In genomic region chr6:160767019-160767646, GRCh38 we compare ENCODE assay signal across 8 cellular contexts.
DNase-seq lines count a peak whose midpoint lies in the region; ATAC-seq and TF ChIP-seq lines count a peak whose summit lies in the region.

No MANE protein-coding gene starts in this region.

- H3K79me2 ChIP-seq in GM23338 (replicated peaks; ENCODE audit: insufficient read depth), result no peaks in the 10 kb centered on the region

- ATAC-seq in GM23338, result peak; percentile 93
- peak; percentile 81 for ATAC-seq in activated B cell treated with CpG ODN at 0.5 μM for 24 hours (ENCODE audit: low read depth)

- intact Hi-C loops in activated B cell treated with CpG ODN at 0.5 μM for 24 hours (cut with micrococcal nuclease), result loop anchor here (1.0 to 5.0 kb wide), 4 partner anchors 16 to 905 kb away; no protein-coding TSS in a partner anchor

- H3K27me3 Mint-ChIP-seq in GM23338 (ENCODE audit: insufficient read depth, low read depth, poor library complexity), result peaks cover 8% of the 10 kb centered on the region
- H3K27me3 Mint-ChIP-seq in activated B cell treated with CpG ODN at 0.5 μM for 24 hours, result peaks cover 36% of the 10 kb centered on the region

- H3K4me1 ChIP-seq in GM23338 (ENCODE audit: insufficient read depth), result peaks cover 3% of the 10 kb centered on the region; the same call in 1 of the 2 replicates

- peak; percentile 88 to 89 for TF ChIP-seq CTCF in GM23338 (conservative IDR thresholded peaks at IDR 0.05; ENCODE audit: low read depth in 2 of 2)
- TF ChIP-seq CTCF in LNCaP clone FGC (IDR thresholded peaks at IDR 0.05; ENCODE audit: control insufficient read depth, extremely low read depth, insufficient read depth), result peak; percentile 60
- TF ChIP-seq CTCF in activated B cell treated with CpG ODN at 0.5 μM for 24 hours (IDR thresholded peaks at IDR 0.05), result peak; percentile 48

- peaks cover 12% of the 10 kb centered on the region for H3K27me3 ChIP-seq in GM23338 (ENCODE audit: insufficient read depth)

- H3K4me1 Mint-ChIP-seq in GM23338, result peaks cover 3% of the 10 kb centered on the region; the same call in 1 of the 3 replicates
- peaks cover 8% of the 10 kb centered on the region for H3K4me1 Mint-ChIP-seq in activated B cell treated with CpG ODN at 0.5 μM for 24 hours

- H3K27ac ChIP-seq in GM23338 (ENCODE audit: low read depth), result no peak overlapping the region

- POLR2A ChIA-PET in activated B cell treated with CpG ODN at 0.5 μM for 24 hours (lab: Charles Lee), result no interaction called here

- H3F3A ChIP-seq in GM23338 (replicated peaks; ENCODE audit: low read depth), result no peaks in the 10 kb centered on the region

- peak overlapping the region; percentile 98 for H2AFZ ChIP-seq in GM23338

- H3K36me3 Mint-ChIP-seq in GM23338 (ENCODE audit: low read depth) (no peaks in the 10 kb centered on the region), activated B cell treated with CpG ODN at 0.5 μM for 24 hours (ENCODE audit: low read depth) (no peaks in the 10 kb centered on the region)

- peak overlapping the region; percentile 76 for H3K4me3 ChIP-seq in GM23338
- no peak overlapping the region for H3K4me3 ChIP-seq in LNCaP clone FGC (ENCODE audit: low read depth, low read length)

- H3K9me3 Mint-ChIP-seq in GM23338 (peaks cover 6% of the 10 kb centered on the region; the same call in 2 of the 3 replicates), activated B cell treated with CpG ODN at 0.5 μM for 24 hours (peaks cover 5% of the 10 kb centered on the region)

- CTCF ChIA-PET in activated B cell treated with CpG ODN at 0.5 μM for 24 hours (lab: Charles Lee), result interaction anchor here (1.2 to 1.7 kb wide), 3 partner anchors 12 to 34 kb away, joined by 3 to 7 read pairs (median 4); no protein-coding TSS in a partner anchor

- H4K20me1 ChIP-seq in GM23338 (replicated peaks; ENCODE audit: insufficient read depth), result no peaks in the 10 kb centered on the region

- peak overlapping the region; percentile 90 for H3K4me2 ChIP-seq in GM23338

- DNase-seq in ELR (ENCODE audit: low read depth) (peak; percentile 1), GM23338 (ENCODE audit: low spot score) (peak; percentile 87), LNCaP clone FGC (ENCODE audit: low read depth) (peak; percentile 15), activated B cell treated with CpG ODN at 0.5 μM for 24 hours (peak; percentile 44), cerebellar cortex (ENCODE audit: low spot score) (peak; percentile 31), kidney tubule cell (ENCODE audit: low spot score) (peak; percentile 74), GDM1 (lab: John Stamatoyannopoulos, UW) (no peak)
- peak; percentile 33 to 38 for DNase-seq in stimulated activated CD4-positive, alpha-beta T cell treated with anti-CD3 and anti-CD28 coated beads, Interleukin-15, amount 100 ng/mL, for 48 hours (ENCODE audit: low read depth in 2 of 2)

- H3K4me3 Mint-ChIP-seq in GM23338, result peak overlapping the region; percentile 86
- peak overlapping the region; percentile 77 for H3K4me3 Mint-ChIP-seq in activated B cell treated with CpG ODN at 0.5 μM for 24 hours

- H3K27ac Mint-ChIP-seq in GM23338, result no peak overlapping the region
- no peak overlapping the region for H3K27ac Mint-ChIP-seq in activated B cell treated with CpG ODN at 0.5 μM for 24 hours

- no peaks in the 10 kb centered on the region for H3K9me2 ChIP-seq in GM23338 (ENCODE audit: insufficient read depth)

- no peaks in the 10 kb centered on the region for H3K36me3 ChIP-seq in GM23338 (ENCODE audit: insufficient read depth)

TF ChIP-seq in GM23338, 12 proteins besides CTCF, POLR2A, EP300 and RAD21:
- TF ChIP-seq EZH2 (IDR thresholded peaks at IDR 0.05; ENCODE audit: low read depth, unreplicated experiment) (peak; percentile 30), CREB1 (CRISPR knock-in tag; IDR thresholded peaks at IDR 0.05; ENCODE audit: low read depth) (peak; percentile 57; the same call in 1 of the 2 replicates), STAT1 (IDR thresholded peaks at IDR 0.05; ENCODE audit: unreplicated experiment) (no peak)
